12 cellular contexts compared by ENCODE assay signal in genomic region chr11:132632641-132633124, GRCh38.
A peak's percentile ranks its signal among the peaks of the same experiment; 100 is the strongest.
DNase-seq lines count a peak whose midpoint lies in the region; ATAC-seq and TF ChIP-seq lines count a peak whose summit lies in the region.
"Had no signal": no experiment of that assay in that cellular context is flagged by ENCODE, and none has a peak within 500 bp of the region (broad histone marks: within the 10 kb centered on the region; RNA-seq: fewer than 3 reads in every experiment).

No MANE protein-coding gene starts in this region.

- no peak for TF ChIP-seq CTCF in astrocyte of the cerebellum (IDR thresholded peaks at IDR 0.05; ENCODE audit: low read depth, low read length, missing control alignments)

- H3K4me3 ChIP-seq in MG63 (no peak overlapping the region), astrocyte of the cerebellum (ENCODE audit: low read depth, low read length) (no peak overlapping the region)
- H3K4me3 ChIP-seq: right lobe of liver had no signal

- ATAC-seq in HG02642 (IDR thresholded peaks at IDR 0.05; ENCODE audit: poor library complexity, unreplicated experiment): no peak
- ATAC-seq: activated naive CD4-positive, alpha-beta T cell treated with anti-CD3 and anti-CD28 coated beads, Interleukin-2, amount 50 U/mL, for 72 hours had no signal

- H3K27me3 ChIP-seq in MG63: no peaks in the 10 kb centered on the region
- H3K27me3 ChIP-seq: right lobe of liver had no signal

- DNase-seq in Ammon's horn (ENCODE audit: low spot score): peak; percentile 43
- DNase-seq in MG63: peak; percentile 57
- peak; percentile 83 for DNase-seq in astrocyte of the cerebellum (ENCODE audit: low read depth)
- DNase-seq in kidney tubule cell (ENCODE audit: low spot score): peak; percentile 92
- DNase-seq in HuH-7 (ENCODE audit: low spot score): no peak
- no peak for DNase-seq in iPS-NIHi7 (ENCODE audit: extremely low spot score)
- DNase-seq in activated T-cell treated with anti-CD3 and anti-CD28 coated beads, Interleukin-2, amount 50 U/mL, for 1 hour: no peak
- DNase-seq: GOT3, Karpas-422, right lobe of liver had no signal

- in situ Hi-C loops in astrocyte of the cerebellum (cut with HindIII; ENCODE audit: low sequenced_read_pairs): no loop called here

- no peaks in the 10 kb centered on the region for H3K36me3 ChIP-seq in MG63
- H3K36me3 ChIP-seq: right lobe of liver had no signal

- no peaks in the 10 kb centered on the region for H3K9me3 ChIP-seq in MG63

Comparison
In these comparisons a context has a peak if more than half of its experiments do, and no peak if none do; other contexts are left out.
1. DNase-seq: peak in Ammon's horn (single experiment), MG63 (single experiment), astrocyte of the cerebellum (single experiment) and kidney tubule cell (single experiment); none in HuH-7 (single experiment), iPS-NIHi7 (single experiment) and activated T-cell treated with anti-CD3 and anti-CD28 coated beads, Interleukin-2, amount 50 U/mL, for 1 hour (single experiment).